ENCODE assay signal across 8 cellular contexts in the genomic region with DNA sequence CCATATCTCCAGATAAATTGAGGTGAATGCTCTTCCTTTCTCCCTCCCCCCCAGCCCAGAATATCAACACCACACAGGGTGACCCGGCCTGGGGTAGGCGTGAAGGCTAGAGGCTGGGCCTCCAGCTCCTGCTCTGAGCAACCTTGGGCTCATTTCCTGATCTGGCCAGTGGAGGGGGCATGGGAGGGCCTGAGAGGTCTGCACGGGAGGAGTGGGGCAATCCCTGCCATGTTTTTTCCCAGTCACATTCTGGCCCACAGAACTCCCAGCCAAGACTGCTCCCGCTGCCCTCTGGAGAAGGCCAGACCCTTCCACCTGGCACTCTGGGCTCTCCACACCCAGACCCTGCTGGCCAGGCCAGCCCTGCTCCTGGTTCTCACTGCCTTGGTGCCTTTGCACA. TPM values are rescaled to one million over a fixed set of nuclear protein-coding genes. Genes with fewer than 3 reads are reported as not detected.
DNase-seq lines count a peak whose midpoint lies in the region; ATAC-seq and TF ChIP-seq lines count a peak whose summit lies in the region.
"Had no signal": no experiment of that assay in that cellular context is flagged by ENCODE, and none has a peak within 500 bp of the region (broad histone marks: within the 10 kb centered on the region; RNA-seq: fewer than 3 reads in every experiment).

No MANE protein-coding gene starts in this region.

- intact Hi-C loops in gastrocnemius medialis (cut with DNase I; ENCODE audit: low total_unique reads): no loop called here

- DNase-seq in AG20443 (ENCODE audit: low spot score): peak; percentile 79
- peak; percentile 62 for DNase-seq in HuH-7.5 (ENCODE audit: low spot score)
- peak; percentile 45 to 62 for DNase-seq in erythroblast (lab: John Stamatoyannopoulos, UW)
- no peak for DNase-seq in NCI-H510A treated with DMSO at 0.1 percent for 48 hours (lab: John Stamatoyannopoulos, UW)
- DNase-seq in gastrocnemius medialis: no peak
- no peak for DNase-seq in NCI-H2081 (lab: John Stamatoyannopoulos, UW)
- DNase-seq: stimulated activated CD4-positive, alpha-beta T cell treated with anti-CD3 and anti-CD28 coated beads, Interleukin-2, amount 100 ng/mL, for 24 hours had no signal

- H3K9me3 ChIP-seq in gastrocnemius medialis: no peaks in the 10 kb centered on the region

- H3K27me3 ChIP-seq in gastrocnemius medialis: no peaks in the 10 kb centered on the region

- ATAC-seq in gastrocnemius medialis: no peak

- H3K4me3 ChIP-seq in gastrocnemius medialis: no peak overlapping the region
- H3K4me3 ChIP-seq: PC-9 had no signal

- H3K36me3 ChIP-seq in gastrocnemius medialis: no peaks in the 10 kb centered on the region

- TF ChIP-seq CTCF in gastrocnemius medialis (IDR thresholded peaks at IDR 0.05 in 4 of 5, conservative IDR thresholded peaks at IDR 0.05 in 1 of 5): no peak

- H3K4me1 ChIP-seq in gastrocnemius medialis: no peaks in the 10 kb centered on the region

- TF ChIP-seq POLR2A in erythroblast (IDR thresholded peaks at IDR 0.05; ENCODE audit: low read length): no peak
- no peak for TF ChIP-seq POLR2A in gastrocnemius medialis (IDR thresholded peaks at IDR 0.05)

- in situ Hi-C loops in gastrocnemius medialis (cut with MboI; ENCODE audit: low sequenced_read_pairs in 4 of 4): loop anchor here in 1 of 4 donors (25.0 kb wide), 2 partner anchors 174 to 599 kb away; no protein-coding TSS in a partner anchor

- no peak overlapping the region for H3K27ac ChIP-seq in gastrocnemius medialis
- H3K27ac ChIP-seq: PC-9 had no signal

RNA-seq across cellular contexts. Expression of a gene that starts 3.9 kb away (rescaled TPM):
- total RNA-seq in gastrocnemius medialis: under 1 TPM in 2 of 4 donors, not detected in 2; 0.20 to 0.59 TPM
- total RNA-seq: PC-9 had no signal

RNA-seq across cellular contexts. Expression of a gene that starts 30.7 kb away (rescaled TPM):
- total RNA-seq in gastrocnemius medialis: 1 to 10 TPM; 3.0 to 7.0 (median 5.6) TPM

RNA-seq across cellular contexts. Expression of a gene that starts 30.9 kb away (rescaled TPM):
- total RNA-seq in gastrocnemius medialis: 10 to 100 TPM in 1 of 4 donors, 1 to 10 TPM in 3; 2.8 to 14.7 (median 5.4) TPM

RNA-seq across cellular contexts. Expression of a gene that starts 48.6 kb away (rescaled TPM):
- total RNA-seq in gastrocnemius medialis: under 1 TPM in 2 of 4 donors, not detected in 2; 0.19 to 0.25 TPM

RNA-seq across cellular contexts. Expression of a gene that starts 53.9 kb away (rescaled TPM):
- total RNA-seq in gastrocnemius medialis: 1,000 to 10,000 TPM in 2 of 4 donors, 100 to 1,000 TPM in 2; 861 to 1,251 (median 1,022) TPM

Comparison
In these comparisons a context has a peak if more than half of its experiments do, and no peak if none do; other contexts are left out.
1. DNase-seq: peak in AG20443 (single experiment), HuH-7.5 (single experiment) and erythroblast (2 of 2); none in NCI-H510A treated with DMSO at 0.1 percent for 48 hours (single experiment), gastrocnemius medialis (0 of 2) and NCI-H2081 (0 of 2).